In the genomic region with DNA sequence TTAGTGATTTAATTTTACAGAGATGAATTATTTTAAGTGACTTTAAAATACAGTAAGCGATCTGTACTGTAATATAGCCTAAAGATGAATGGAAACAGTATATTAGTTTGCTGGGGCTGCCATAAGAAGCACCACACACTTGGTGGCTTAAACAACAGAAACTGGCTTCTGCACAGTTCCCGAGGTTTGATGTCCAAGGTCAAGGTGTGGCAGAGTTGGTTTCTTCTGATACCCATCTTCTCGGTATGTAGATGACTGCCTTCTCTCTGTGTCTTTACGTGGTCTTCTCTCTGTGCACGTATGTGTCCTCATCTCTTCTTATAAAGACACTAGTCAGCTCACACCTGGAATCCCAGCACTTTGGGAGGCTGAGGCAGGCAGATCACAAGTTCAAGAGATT, we compare ENCODE assay signal across 16 cellular contexts.
DNase-seq lines count a peak whose midpoint lies in the region; ATAC-seq and TF ChIP-seq lines count a peak whose summit lies in the region.
"Had no signal": no experiment of that assay in that cellular context is flagged by ENCODE, and none has a peak within 500 bp of the region (broad histone marks: within the 10 kb centered on the region; RNA-seq: fewer than 3 reads in every experiment).

No MANE protein-coding gene starts in this region.

- peaks cover 57% of the 10 kb centered on the region in 2 donors for H3K4me1 Mint-ChIP-seq in natural killer cell treated with Interleukin-12 subunit alpha and Interleukin-12 subunit beta and Interleukin-15 and Interleukin-18, amount 100 ng/mL, for 72 hours (ENCODE audit: low read depth in 2 of 2)
- peaks cover 22 to 25% of the 10 kb centered on the region in 2 donors for H3K4me1 Mint-ChIP-seq in natural killer cell
- H3K4me1 Mint-ChIP-seq in T-helper 2 cell treated with Interferon-gamma antibody and Interleukin-4, amounts not matched to agents 5 μg/mL and 100 μg/mL, for 36 hours (ENCODE audit: low read depth), result peaks cover 52% of the 10 kb centered on the region
- H3K4me1 Mint-ChIP-seq in memory B cell, result peaks cover 33% of the 10 kb centered on the region
- H3K4me1 Mint-ChIP-seq in osteocyte (ENCODE audit: unreplicated experiment), result peaks cover 21% of the 10 kb centered on the region

- no peak for TF ChIP-seq CTCF in natural killer cell (IDR thresholded peaks at IDR 0.05)
- TF ChIP-seq CTCF in osteocyte (IDR thresholded peaks at IDR 0.05), result no peak
- TF ChIP-seq CTCF in mucosa of descending colon (IDR thresholded peaks at IDR 0.05), result no peak

- H3K27ac Mint-ChIP-seq in natural killer cell treated with Interleukin-12 subunit alpha and Interleukin-12 subunit beta and Interleukin-15 and Interleukin-18, amount 100 ng/mL, for 72 hours, result peak overlapping the region; percentile 71 to 88
- H3K27ac Mint-ChIP-seq in natural killer cell, result no peak overlapping the region
- H3K27ac Mint-ChIP-seq in T-helper 2 cell treated with Interferon-gamma antibody and Interleukin-4, amounts not matched to agents 5 μg/mL and 100 μg/mL, for 36 hours, result peak overlapping the region; percentile 69
- no peak overlapping the region for H3K27ac Mint-ChIP-seq in memory B cell
- no peak overlapping the region for H3K27ac Mint-ChIP-seq in osteocyte (ENCODE audit: unreplicated experiment)

- H3K27me3 Mint-ChIP-seq in natural killer cell treated with Interleukin-12 subunit alpha and Interleukin-12 subunit beta and Interleukin-15 and Interleukin-18, amount 100 ng/mL, for 72 hours, result no peaks in the 10 kb centered on the region
- no peaks in the 10 kb centered on the region for H3K27me3 Mint-ChIP-seq in natural killer cell (ENCODE audit: low read depth in 2 of 2)
- H3K27me3 Mint-ChIP-seq in T-helper 2 cell treated with Interferon-gamma antibody and Interleukin-4, amounts not matched to agents 5 μg/mL and 100 μg/mL, for 36 hours (ENCODE audit: low read depth), result no peaks in the 10 kb centered on the region
- H3K27me3 Mint-ChIP-seq in memory B cell, result no peaks in the 10 kb centered on the region
- H3K27me3 Mint-ChIP-seq in osteocyte (ENCODE audit: unreplicated experiment), result no peaks in the 10 kb centered on the region

- H3K4me1 ChIP-seq in HAP-1 (peaks cover 5% of the 10 kb centered on the region), mucosa of descending colon (ENCODE audit: low read depth) (peaks cover 18% of the 10 kb centered on the region)

- H3K4me3 ChIP-seq in HAP-1, result no peak overlapping the region
- H3K4me3 ChIP-seq in mucosa of descending colon, result no peak overlapping the region
- H3K4me3 ChIP-seq: PC-9, SJSA1 had no signal

- in situ Hi-C loops in HAP-1 (cut with MboI; ENCODE audit: low sequenced_read_pairs), result no loop called here

- H3K4me3 Mint-ChIP-seq in natural killer cell treated with Interleukin-12 subunit alpha and Interleukin-12 subunit beta and Interleukin-15 and Interleukin-18, amount 100 ng/mL, for 72 hours, result peak overlapping the region; percentile 69
- H3K4me3 Mint-ChIP-seq in natural killer cell (no peak overlapping the region), memory B cell (peak overlapping the region; percentile 34), osteocyte (ENCODE audit: unreplicated experiment) (no peak overlapping the region)
- no peak overlapping the region for H3K4me3 Mint-ChIP-seq in T-helper 2 cell treated with Interferon-gamma antibody and Interleukin-4, amounts not matched to agents 5 μg/mL and 100 μg/mL, for 36 hours

- H3K36me3 ChIP-seq in HAP-1 (replicated peaks), result no peaks in the 10 kb centered on the region
- H3K36me3 ChIP-seq in mucosa of descending colon (ENCODE audit: low read depth), result no peaks in the 10 kb centered on the region
- H3K36me3 ChIP-seq: SJSA1 had no signal

- no peaks in the 10 kb centered on the region for H3K9me3 ChIP-seq in HAP-1
- no peaks in the 10 kb centered on the region for H3K9me3 ChIP-seq in mucosa of descending colon
- H3K9me3 ChIP-seq: Caco-2, SJSA1 had no signal

- no peak for DNase-seq in natural killer cell treated with Interleukin-12 subunit alpha and Interleukin-12 subunit beta and Interleukin-15 and Interleukin-18, amount 100 ng/mL, for 72 hours (ENCODE audit: low spot score)
- DNase-seq in natural killer cell (no peak), memory B cell (ENCODE audit: low spot score in 2 of 2) (no peak), HAP-1 (ENCODE audit: low spot score in 2 of 2) (no peak), osteocyte (ENCODE audit: extremely low spot score, unreplicated experiment) (no peak), mucosa of descending colon (no peak), NCI-H2171 treated with DMSO at 0.1 percent for 48 hours (lab: John Stamatoyannopoulos, UW) (no peak)
- DNase-seq in T-helper 2 cell treated with Interferon-gamma antibody and Interleukin-4, amounts not matched to agents 5 μg/mL and 100 μg/mL, for 36 hours (ENCODE audit: low spot score), result no peak
- DNase-seq: Caco-2; CD4-positive, CD25-positive, alpha-beta regulatory T cell; DMS153; NCI-H1105 treated with DMSO at 0.1 percent for 48 hours; NCI-H187; NCI-H526 treated with DMSO at 0.1 percent for 48 hours; PC-9 had no signal

- no peaks in the 10 kb centered on the region for H3K27me3 ChIP-seq in HAP-1 (ENCODE audit: low read depth)
- H3K27me3 ChIP-seq: SJSA1 had no signal

- peaks cover 12% of the 10 kb centered on the region for H3K36me3 Mint-ChIP-seq in natural killer cell treated with Interleukin-12 subunit alpha and Interleukin-12 subunit beta and Interleukin-15 and Interleukin-18, amount 100 ng/mL, for 72 hours
- H3K36me3 Mint-ChIP-seq in natural killer cell (no peaks in the 10 kb centered on the region), memory B cell (peaks cover 13% of the 10 kb centered on the region), osteocyte (ENCODE audit: unreplicated experiment) (no peaks in the 10 kb centered on the region)
- H3K36me3 Mint-ChIP-seq in T-helper 2 cell treated with Interferon-gamma antibody and Interleukin-4, amounts not matched to agents 5 μg/mL and 100 μg/mL, for 36 hours (ENCODE audit: low read depth), result peaks cover 19% of the 10 kb centered on the region

- ATAC-seq in natural killer cell treated with Interleukin-12 subunit alpha and Interleukin-12 subunit beta and Interleukin-15 and Interleukin-18, amount 100 ng/mL, for 72 hours, result no peak
- no peak for ATAC-seq in natural killer cell
- ATAC-seq in memory B cell (ENCODE audit: low read depth), result no peak
- no peak for ATAC-seq in mucosa of descending colon

- intact Hi-C loops in natural killer cell (cut with micrococcal nuclease), result no loop called here
- intact Hi-C loops in mucosa of descending colon (cut with DNase I, micrococcal nuclease), result no loop called here

- H3K9me3 Mint-ChIP-seq in natural killer cell treated with Interleukin-12 subunit alpha and Interleukin-12 subunit beta and Interleukin-15 and Interleukin-18, amount 100 ng/mL, for 72 hours, result no peaks in the 10 kb centered on the region
- H3K9me3 Mint-ChIP-seq in natural killer cell (no peaks in the 10 kb centered on the region), memory B cell (no peaks in the 10 kb centered on the region), osteocyte (ENCODE audit: unreplicated experiment) (no peaks in the 10 kb centered on the region)
- H3K9me3 Mint-ChIP-seq in T-helper 2 cell treated with Interferon-gamma antibody and Interleukin-4, amounts not matched to agents 5 μg/mL and 100 μg/mL, for 36 hours, result no peaks in the 10 kb centered on the region
- H3K9me3 Mint-ChIP-seq: CD4-positive, CD25-positive, alpha-beta regulatory T cell had no signal

Comparison
In these comparisons a context has a peak if more than half of its experiments do, and no peak if none do; other contexts are left out.
1. H3K27ac Mint-ChIP-seq: peak in natural killer cell treated with Interleukin-12 subunit alpha and Interleukin-12 subunit beta and Interleukin-15 and Interleukin-18, amount 100 ng/mL, for 72 hours (2 of 2) and T-helper 2 cell treated with Interferon-gamma antibody and Interleukin-4, amounts not matched to agents 5 μg/mL and 100 μg/mL, for 36 hours (single experiment); none in natural killer cell (0 of 2), memory B cell (single experiment) and osteocyte (single experiment).
2. H3K4me3 Mint-ChIP-seq: peak in natural killer cell treated with Interleukin-12 subunit alpha and Interleukin-12 subunit beta and Interleukin-15 and Interleukin-18, amount 100 ng/mL, for 72 hours (single experiment) and memory B cell (single experiment); none in natural killer cell (single experiment), T-helper 2 cell treated with Interferon-gamma antibody and Interleukin-4, amounts not matched to agents 5 μg/mL and 100 μg/mL, for 36 hours (single experiment) and osteocyte (single experiment).